8 cellular contexts compared by ENCODE assay signal in the genomic region with DNA sequence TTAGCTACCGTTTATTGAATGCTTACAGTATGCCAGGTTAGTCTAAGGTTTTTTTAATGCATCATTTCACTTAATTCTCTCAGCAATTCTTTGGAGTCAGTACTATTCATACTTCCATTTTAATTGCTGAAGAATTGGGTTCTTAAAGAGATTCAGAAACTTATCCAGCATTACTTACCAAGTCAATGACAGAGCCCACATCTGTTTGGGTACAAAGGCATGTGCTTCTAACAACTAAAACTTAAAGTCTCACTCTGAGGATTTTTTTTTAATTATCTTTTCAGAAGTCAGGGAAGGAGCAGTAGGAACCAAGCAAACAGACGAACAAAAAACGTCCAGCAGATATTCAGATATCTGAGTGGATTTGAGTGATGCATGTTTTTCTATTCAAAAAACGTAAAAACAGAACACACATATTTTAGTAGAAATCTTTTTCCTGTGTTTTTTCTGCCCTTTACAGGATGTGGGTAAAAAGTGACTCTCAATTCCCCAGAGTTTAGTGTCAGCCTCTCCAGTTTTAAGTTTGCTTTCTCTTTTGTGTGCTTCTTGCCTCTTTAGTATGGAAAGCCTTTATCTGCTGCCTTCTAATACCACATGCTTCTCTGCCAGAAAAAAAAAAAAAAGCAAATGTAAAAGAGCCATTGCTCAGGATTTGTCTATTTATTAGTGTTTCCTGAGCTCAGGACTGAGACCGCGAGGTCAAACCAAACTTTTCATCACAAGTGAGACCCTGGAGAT.
DNase-seq lines count a peak whose midpoint lies in the region; ATAC-seq and TF ChIP-seq lines count a peak whose summit lies in the region.

No MANE protein-coding gene starts in this region.

- TF ChIP-seq CTCF in DOHH2 (IDR thresholded peaks at IDR 0.05; ENCODE audit: low read depth, low read length, poor library complexity, severe bottlenecking) = no peak
- TF ChIP-seq CTCF in fibroblast of pulmonary artery (IDR thresholded peaks at IDR 0.05; ENCODE audit: low read length, missing control alignments) = no peak
- no peak for TF ChIP-seq CTCF in glutamatergic neuron (IDR thresholded peaks at IDR 0.05; ENCODE audit: partially characterized antibody, unreplicated experiment)

- H3K36me3 ChIP-seq in DOHH2 (ENCODE audit: control insufficient read depth, low read length) = no peaks in the 10 kb centered on the region

- H3K9me2 ChIP-seq in DOHH2 (replicated peaks; ENCODE audit: control insufficient read depth, low read length) = no peaks in the 10 kb centered on the region

- H3K4me3 ChIP-seq in DOHH2 (ENCODE audit: low read length) = 0 out of 2 replicates have a peak overlapping the region, but pooled peaks have one; percentile 2
- no peak overlapping the region for H3K4me3 ChIP-seq in fibroblast of pulmonary artery (replicated peaks; ENCODE audit: low read depth, low read length)

- DNase-seq in fibroblast of pulmonary artery (ENCODE audit: low read depth) (peak; percentile 4), glutamatergic neuron (no peak), activated gamma-delta T cell (lab: John Stamatoyannopoulos, UW) (no peak), COLO668 (lab: John Stamatoyannopoulos, UW; ENCODE audit: unreplicated experiment) (no peak)
- no peak for DNase-seq in effector CD8-positive, alpha-beta T cell (lab: John Stamatoyannopoulos, UW)

- H3K27ac ChIP-seq in DOHH2 (ENCODE audit: low read depth, low read length) = no peak overlapping the region

- H3F3A ChIP-seq in DOHH2 (ENCODE audit: control insufficient read depth, insufficient read depth) = no peaks in the 10 kb centered on the region

- H3K4me1 Mint-ChIP-seq in glutamatergic neuron (ENCODE audit: low read depth, unreplicated experiment) = peaks cover 11% of the 10 kb centered on the region

- no peak overlapping the region for H3K4me3 Mint-ChIP-seq in glutamatergic neuron (ENCODE audit: unreplicated experiment)

- ATAC-seq in GM19467 (IDR thresholded peaks at IDR 0.05; ENCODE audit: unreplicated experiment) (peak; percentile 92), HG03442 (IDR thresholded peaks at IDR 0.05; ENCODE audit: unreplicated experiment) (peak; percentile 84)

- peaks cover 14% of the 10 kb centered on the region for H3K4me1 ChIP-seq in DOHH2 (ENCODE audit: control insufficient read depth, low read length)

- H3K36me3 Mint-ChIP-seq in glutamatergic neuron (ENCODE audit: unreplicated experiment) = no peaks in the 10 kb centered on the region

- H3K4me2 ChIP-seq in DOHH2 (ENCODE audit: low read length) = peak overlapping the region; percentile 48

- H3K27ac Mint-ChIP-seq in glutamatergic neuron (ENCODE audit: unreplicated experiment) = no peak overlapping the region

- H4K20me1 ChIP-seq in DOHH2 (ENCODE audit: control insufficient read depth, insufficient read depth, low read depth, low read length) = no peaks in the 10 kb centered on the region

- no peaks in the 10 kb centered on the region for H3K9me3 ChIP-seq in DOHH2 (ENCODE audit: control insufficient read depth, insufficient read depth, low read length)

- no peaks in the 10 kb centered on the region for H3K27me3 Mint-ChIP-seq in glutamatergic neuron (ENCODE audit: unreplicated experiment)

- no peaks in the 10 kb centered on the region for H3K9me3 Mint-ChIP-seq in glutamatergic neuron (ENCODE audit: unreplicated experiment)

- no peaks in the 10 kb centered on the region for H3K79me2 ChIP-seq in DOHH2 (ENCODE audit: control insufficient read depth, low read length)

- peaks cover 6% of the 10 kb centered on the region; the same call in 1 of the 2 replicates for H3K27me3 ChIP-seq in DOHH2 (ENCODE audit: control insufficient read depth, low read length)
